ENCODE assay signal across 8 cellular contexts in the genomic region with DNA sequence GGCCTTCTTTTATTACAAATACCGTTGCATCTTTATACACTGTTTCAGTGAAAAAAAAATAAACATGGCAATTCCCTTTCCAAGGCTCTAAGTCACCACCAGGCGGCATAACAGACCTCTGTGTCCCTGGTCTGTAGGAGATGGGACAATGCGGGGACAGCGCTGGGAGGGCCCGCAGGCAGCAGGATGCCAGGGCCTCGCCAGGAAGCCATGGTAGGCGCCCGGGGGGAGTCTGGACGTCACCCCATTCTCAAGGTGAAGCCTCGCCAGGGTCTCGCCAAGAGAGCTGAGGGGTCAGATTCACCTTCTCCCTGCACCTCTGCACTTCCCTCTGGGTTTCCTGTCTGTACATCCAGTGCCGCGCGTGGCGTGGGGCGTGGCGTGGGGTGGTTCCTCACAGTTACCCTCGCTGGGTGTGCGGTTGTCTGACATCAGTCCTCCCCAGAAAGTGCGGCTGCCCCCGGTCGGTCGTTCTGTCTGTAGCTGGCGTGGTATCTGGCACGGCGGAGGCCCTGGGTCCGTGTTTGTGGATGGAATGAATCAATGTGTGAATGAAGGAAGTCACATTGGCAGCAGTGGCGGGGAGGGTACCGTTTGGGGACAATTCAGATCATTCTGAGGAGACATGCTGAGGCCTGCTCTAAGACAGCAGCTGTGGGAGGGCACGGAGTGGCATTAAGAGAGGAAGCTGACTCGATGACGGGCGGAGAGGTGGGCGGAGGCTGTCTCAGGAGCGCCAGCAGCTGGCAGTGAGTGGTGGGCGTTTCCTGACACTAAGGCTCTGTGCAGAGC. TPM values are rescaled to one million over a fixed set of nuclear protein-coding genes. Genes with fewer than 3 reads are reported as not detected.
DNase-seq lines count a peak whose midpoint lies in the region; ATAC-seq and TF ChIP-seq lines count a peak whose summit lies in the region.

No MANE protein-coding gene starts in this region.

- no peak overlapping the region for H2AFZ ChIP-seq in OCI-LY1 (ENCODE audit: low read length)

- peak overlapping the region; percentile 92 for H3K4me2 ChIP-seq in OCI-LY1 (ENCODE audit: low read length)

- no peaks in the 10 kb centered on the region for H3K36me3 Mint-ChIP-seq in nephron (ENCODE audit: low read depth)
- H3K36me3 Mint-ChIP-seq in stimulated activated naive CD8-positive, alpha-beta T cell treated with anti-CD3 and anti-CD28 coated beads, Interleukin-15, Interleukin-2, amounts not matched to agents 100 ng/mL and 50 ng/mL, for 24 hours (ENCODE audit: low read depth) = no peaks in the 10 kb centered on the region

- H3K9me3 ChIP-seq in OCI-LY1 (ENCODE audit: low read length) (no peaks in the 10 kb centered on the region), esophagus muscularis mucosa (no peaks in the 10 kb centered on the region)

- DNase-seq in GM06990 (ENCODE audit: extremely low read depth, insufficient read length) (peak; percentile 67), HT1080 (ENCODE audit: low read depth) (peak; percentile 53), activated T-cell treated with anti-CD3 and anti-CD28 coated beads for 24 hours (ENCODE audit: low read depth) (peak; percentile 77), esophagus muscularis mucosa (ENCODE audit: extremely low spot score) (no peak)

- TF ChIP-seq EP300 in esophagus muscularis mucosa (IDR thresholded peaks at IDR 0.05) = no peak

- TF ChIP-seq CTCF in GM06990 (IDR thresholded peaks at IDR 0.05; ENCODE audit: insufficient read depth, low read length, poor library complexity, severe bottlenecking) = peak; percentile 74
- TF ChIP-seq CTCF in OCI-LY1 (IDR thresholded peaks at IDR 0.05; ENCODE audit: low read length) = peak; percentile 78
- TF ChIP-seq CTCF in esophagus muscularis mucosa (IDR thresholded peaks at IDR 0.05) = peak; percentile 59 to 66 (median 63)
- peak; percentile 48 to 80 (median 63) for TF ChIP-seq CTCF in nephron (IDR thresholded peaks at IDR 0.05; ENCODE audit: unreplicated experiment in 3 of 3)

- no peaks in the 10 kb centered on the region for H3K9me3 Mint-ChIP-seq in nephron
- no peaks in the 10 kb centered on the region for H3K9me3 Mint-ChIP-seq in stimulated activated naive CD8-positive, alpha-beta T cell treated with anti-CD3 and anti-CD28 coated beads, Interleukin-15, Interleukin-2, amounts not matched to agents 100 ng/mL and 50 ng/mL, for 24 hours

- peak overlapping the region; percentile 84 for H3K9ac ChIP-seq in OCI-LY1 (ENCODE audit: low read length)

- no peak for TF ChIP-seq POLR2A in esophagus muscularis mucosa (IDR thresholded peaks at IDR 0.05; ENCODE audit: low read depth)

- H3K4me1 Mint-ChIP-seq in nephron = peaks cover 79% of the 10 kb centered on the region
- peaks cover 72% of the 10 kb centered on the region for H3K4me1 Mint-ChIP-seq in stimulated activated naive CD8-positive, alpha-beta T cell treated with anti-CD3 and anti-CD28 coated beads, Interleukin-15, Interleukin-2, amounts not matched to agents 100 ng/mL and 50 ng/mL, for 24 hours (ENCODE audit: low read depth)

- H3K27ac ChIP-seq in OCI-LY1 (ENCODE audit: low read depth, low read length, poor library complexity, severe bottlenecking) (peak overlapping the region; percentile 98), esophagus muscularis mucosa (replicated peaks in 1 of 4) (peak overlapping the region; percentile 78 to 87 (median 82))

- peaks cover 99% of the 10 kb centered on the region for H3K4me1 ChIP-seq in OCI-LY1 (ENCODE audit: insufficient read depth, low read length, severe bottlenecking)
- peaks cover 74 to 88% (median 80%) of the 10 kb centered on the region in 4 donors for H3K4me1 ChIP-seq in esophagus muscularis mucosa

- no peaks in the 10 kb centered on the region for H3K36me3 ChIP-seq in GM06990 (ENCODE audit: control insufficient read depth, insufficient read depth, low read length)
- no peaks in the 10 kb centered on the region for H3K36me3 ChIP-seq in OCI-LY1 (ENCODE audit: insufficient read depth, low read length)
- H3K36me3 ChIP-seq in esophagus muscularis mucosa = no peaks in the 10 kb centered on the region

- intact Hi-C loops in esophagus muscularis mucosa (cut with DNase I) = loop anchor here (5.0 kb wide), 1 partner anchor 74 kb away; no protein-coding TSS in a partner anchor

- H3F3A ChIP-seq in OCI-LY1 (ENCODE audit: insufficient read depth, low read length) = peaks cover 4% of the 10 kb centered on the region; the same call in 1 of the 2 replicates

- no peaks in the 10 kb centered on the region for H4K20me1 ChIP-seq in OCI-LY1 (ENCODE audit: insufficient read depth, low read length)

- peak overlapping the region; percentile 25 to 41 (median 28) for H3K4me3 Mint-ChIP-seq in nephron
- H3K4me3 Mint-ChIP-seq in stimulated activated naive CD8-positive, alpha-beta T cell treated with anti-CD3 and anti-CD28 coated beads, Interleukin-15, Interleukin-2, amounts not matched to agents 100 ng/mL and 50 ng/mL, for 24 hours = peak overlapping the region; percentile 81

- H3K4me3 ChIP-seq in GM06990 (replicated peaks; ENCODE audit: low read depth, low read length) = peak overlapping the region; percentile 54
- peak overlapping the region; percentile 66 for H3K4me3 ChIP-seq in OCI-LY1 (ENCODE audit: low read depth, low read length, poor library complexity, severe bottlenecking)
- H3K4me3 ChIP-seq in esophagus muscularis mucosa = peak overlapping the region; percentile 15 to 43 (median 28)

- H3K9me2 ChIP-seq in OCI-LY1 (ENCODE audit: low read depth, low read length) = no peaks in the 10 kb centered on the region

- no peaks in the 10 kb centered on the region for H3K27me3 Mint-ChIP-seq in nephron (ENCODE audit: low read depth)
- H3K27me3 Mint-ChIP-seq in stimulated activated naive CD8-positive, alpha-beta T cell treated with anti-CD3 and anti-CD28 coated beads, Interleukin-15, Interleukin-2, amounts not matched to agents 100 ng/mL and 50 ng/mL, for 24 hours = no peaks in the 10 kb centered on the region

- no peaks in the 10 kb centered on the region for H3K79me2 ChIP-seq in OCI-LY1 (ENCODE audit: insufficient read depth, low read length)

- ATAC-seq in HG02884 (IDR thresholded peaks at IDR 0.05; ENCODE audit: unreplicated experiment) = no peak

- peak overlapping the region; percentile 52 to 83 (median 75) for H3K27ac Mint-ChIP-seq in nephron
- H3K27ac Mint-ChIP-seq in stimulated activated naive CD8-positive, alpha-beta T cell treated with anti-CD3 and anti-CD28 coated beads, Interleukin-15, Interleukin-2, amounts not matched to agents 100 ng/mL and 50 ng/mL, for 24 hours = peak overlapping the region; percentile 91

- H3K27me3 ChIP-seq in GM06990 (replicated peaks; ENCODE audit: control insufficient read depth, insufficient read depth, low read length) (no peaks in the 10 kb centered on the region), OCI-LY1 (ENCODE audit: insufficient read depth, low read length) (no peaks in the 10 kb centered on the region), esophagus muscularis mucosa (no peaks in the 10 kb centered on the region)

- 69% methylated on average over 36 of the region's 36 CpGs for WGBS in esophagus muscularis mucosa

RNA-seq across cellular contexts. Expression of a gene that starts 45.9 kb away (rescaled TPM):
- total RNA-seq in HT1080 (2014; rRNA removed; shearing (Covaris generic)) = 60.7 and 76.9 TPM in 2 replicates
- polyA plus RNA-seq in HT1080 (2015; cell fraction: cytosol; rRNA removed) = 67.9 and 69.9 TPM in 2 replicates
- polyA plus RNA-seq in HT1080 (2015; cell fraction: nucleus; rRNA removed) = 87.1 and 105 TPM in 2 replicates
- total RNA-seq in esophagus muscularis mucosa = 100 to 1,000 TPM; 142 to 213 (median 191) TPM
